Comparison of ENCODE assay signal across 10 cellular contexts in genomic region chr14:73467377-73467776, GRCh38. TPM values are rescaled to one million over a fixed set of nuclear protein-coding genes. Genes with fewer than 3 reads are reported as not detected.
DNase-seq lines count a peak whose midpoint lies in the region; ATAC-seq and TF ChIP-seq lines count a peak whose summit lies in the region.
"Had no signal": no experiment of that assay in that cellular context is flagged by ENCODE, and none has a peak within 500 bp of the region (broad histone marks: within the 10 kb centered on the region; RNA-seq: fewer than 3 reads in every experiment).

No MANE protein-coding gene starts in this region.

- TF ChIP-seq POLR2A in upper lobe of left lung (IDR thresholded peaks at IDR 0.05): no peak

- WGBS in upper lobe of left lung, 2 donors: 63 to 85% methylated on average over 5 of the region's 5 CpGs

- peak overlapping the region; percentile 70 to 76 for H3K27ac Mint-ChIP-seq in natural killer cell treated with Interleukin-12 subunit alpha and Interleukin-12 subunit beta and Interleukin-15 and Interleukin-18, amount 100 ng/mL, for 72 hours
- H3K27ac Mint-ChIP-seq in natural killer cell: no peak overlapping the region
- peak overlapping the region; percentile 94 for H3K27ac Mint-ChIP-seq in activated T-helper 17 cell treated with anti-CD3 and anti-CD28 coated beads, Interleukin-2, amount 50 U/mL, for 72 hours
- H3K27ac Mint-ChIP-seq: activated naive CD8-positive, alpha-beta T cell treated with anti-CD3 and anti-CD28 coated beads, Interleukin-2, amount 10 ng/mL, durations not matched to agents 7 days and 5 days had no signal

- H3K36me3 Mint-ChIP-seq in natural killer cell treated with Interleukin-12 subunit alpha and Interleukin-12 subunit beta and Interleukin-15 and Interleukin-18, amount 100 ng/mL, for 72 hours: no peaks in the 10 kb centered on the region
- H3K36me3 Mint-ChIP-seq in natural killer cell: no peaks in the 10 kb centered on the region
- H3K36me3 Mint-ChIP-seq in activated T-helper 17 cell treated with anti-CD3 and anti-CD28 coated beads, Interleukin-2, amount 50 U/mL, for 72 hours (ENCODE audit: low read depth): no peaks in the 10 kb centered on the region
- H3K36me3 Mint-ChIP-seq: activated naive CD8-positive, alpha-beta T cell treated with anti-CD3 and anti-CD28 coated beads, Interleukin-2, amount 10 ng/mL, durations not matched to agents 7 days and 5 days had no signal

- H3K4me3 Mint-ChIP-seq in natural killer cell treated with Interleukin-12 subunit alpha and Interleukin-12 subunit beta and Interleukin-15 and Interleukin-18, amount 100 ng/mL, for 72 hours: peak overlapping the region; percentile 39
- no peak overlapping the region for H3K4me3 Mint-ChIP-seq in natural killer cell
- peak overlapping the region; percentile 72 for H3K4me3 Mint-ChIP-seq in activated T-helper 17 cell treated with anti-CD3 and anti-CD28 coated beads, Interleukin-2, amount 50 U/mL, for 72 hours
- H3K4me3 Mint-ChIP-seq: activated naive CD8-positive, alpha-beta T cell treated with anti-CD3 and anti-CD28 coated beads, Interleukin-2, amount 10 ng/mL, durations not matched to agents 7 days and 5 days had no signal

- no peak for TF ChIP-seq EP300 in upper lobe of left lung (IDR thresholded peaks at IDR 0.05)

- peak overlapping the region; percentile 85 to 88 for H3K4me3 ChIP-seq in neutrophil (ENCODE audit: low read depth in 1 of 2, low read length in 1 of 2)
- no peak overlapping the region for H3K4me3 ChIP-seq in upper lobe of left lung

- in situ Hi-C loops in GM13977 (cut with MboI; ENCODE audit: low pct_unique_long_range_greater_than_20kb, low sequenced_read_pairs, unreplicated experiment): loop anchor here (10.0 kb wide), 1 partner anchor 173 kb away; no protein-coding TSS in a partner anchor

- no peak for DNase-seq in natural killer cell treated with Interleukin-12 subunit alpha and Interleukin-12 subunit beta and Interleukin-15 and Interleukin-18, amount 100 ng/mL, for 72 hours (ENCODE audit: low spot score)
- DNase-seq in natural killer cell (no peak), upper lobe of left lung (peak in 1 of 2 donors; percentile 80), middle frontal gyrus (ENCODE audit: extremely low spot score, low spot score) (no peak), GM13977 (ENCODE audit: low spot score) (no peak), epidermal melanocyte (ENCODE audit: insufficient read length, low spot score) (no peak)
- DNase-seq: activated naive CD8-positive, alpha-beta T cell treated with anti-CD3 and anti-CD28 coated beads, Interleukin-2, amount 10 ng/mL, durations not matched to agents 7 days and 5 days had no signal

- H3K4me1 ChIP-seq in neutrophil (ENCODE audit: control insufficient read depth in 1 of 2, insufficient read depth in 1 of 2, low read depth in 1 of 2, low read length in 1 of 2) (peaks cover 54 to 68% of the 10 kb centered on the region in 2 experiments), upper lobe of left lung (peaks cover 40 to 55% (median 49%) of the 10 kb centered on the region in 4 donors)

- ATAC-seq in natural killer cell treated with Interleukin-12 subunit alpha and Interleukin-12 subunit beta and Interleukin-15 and Interleukin-18, amount 100 ng/mL, for 72 hours: peak in 1 of 2 donors; percentile 49
- ATAC-seq in natural killer cell (no peak), upper lobe of left lung (ENCODE audit: low FRiP score in 2 of 2) (peak; percentile 17 to 23)
- ATAC-seq in activated T-helper 17 cell treated with anti-CD3 and anti-CD28 coated beads, Interleukin-2, amount 50 U/mL, for 72 hours (replicated peaks): peak; percentile 75
- ATAC-seq: right cardiac atrium had no signal

- intact Hi-C loops in natural killer cell (cut with micrococcal nuclease): no loop called here

- peaks cover 40 to 44% of the 10 kb centered on the region in 2 donors for H3K4me1 Mint-ChIP-seq in natural killer cell treated with Interleukin-12 subunit alpha and Interleukin-12 subunit beta and Interleukin-15 and Interleukin-18, amount 100 ng/mL, for 72 hours (ENCODE audit: low read depth in 2 of 2)
- H3K4me1 Mint-ChIP-seq in natural killer cell: peaks cover 4 to 18% of the 10 kb centered on the region in 2 donors
- H3K4me1 Mint-ChIP-seq in activated T-helper 17 cell treated with anti-CD3 and anti-CD28 coated beads, Interleukin-2, amount 50 U/mL, for 72 hours: peaks cover 48% of the 10 kb centered on the region

- TF ChIP-seq CTCF in natural killer cell (IDR thresholded peaks at IDR 0.05) (no peak), neutrophil (IDR thresholded peaks at IDR 0.05) (no peak), upper lobe of left lung (IDR thresholded peaks at IDR 0.05) (no peak), GM13977 (IDR thresholded peaks at IDR 0.05; ENCODE audit: extremely low read depth, insufficient read depth, missing control alignments) (no peak)

- H3K27me3 ChIP-seq in neutrophil: no peaks in the 10 kb centered on the region
- H3K27me3 ChIP-seq in upper lobe of left lung: no peaks in the 10 kb centered on the region

- H3K9me3 Mint-ChIP-seq in natural killer cell treated with Interleukin-12 subunit alpha and Interleukin-12 subunit beta and Interleukin-15 and Interleukin-18, amount 100 ng/mL, for 72 hours: no peaks in the 10 kb centered on the region
- no peaks in the 10 kb centered on the region for H3K9me3 Mint-ChIP-seq in natural killer cell
- no peaks in the 10 kb centered on the region for H3K9me3 Mint-ChIP-seq in activated T-helper 17 cell treated with anti-CD3 and anti-CD28 coated beads, Interleukin-2, amount 50 U/mL, for 72 hours
- H3K9me3 Mint-ChIP-seq: activated naive CD8-positive, alpha-beta T cell treated with anti-CD3 and anti-CD28 coated beads, Interleukin-2, amount 10 ng/mL, durations not matched to agents 7 days and 5 days had no signal

- H3K9me3 ChIP-seq in neutrophil (no peaks in the 10 kb centered on the region), upper lobe of left lung (no peaks in the 10 kb centered on the region)

- peak overlapping the region; percentile 99 for H3K27ac ChIP-seq in neutrophil
- peak overlapping the region; percentile 74 to 83 (median 77) for H3K27ac ChIP-seq in upper lobe of left lung

- peaks cover 3% of the 10 kb centered on the region for H3K36me3 ChIP-seq in neutrophil
- no peaks in the 10 kb centered on the region for H3K36me3 ChIP-seq in upper lobe of left lung

- no peaks in the 10 kb centered on the region for H3K27me3 Mint-ChIP-seq in natural killer cell treated with Interleukin-12 subunit alpha and Interleukin-12 subunit beta and Interleukin-15 and Interleukin-18, amount 100 ng/mL, for 72 hours
- H3K27me3 Mint-ChIP-seq in natural killer cell (ENCODE audit: low read depth in 2 of 2): peaks cover 0 to 3% of the 10 kb centered on the region in 2 donors
- no peaks in the 10 kb centered on the region for H3K27me3 Mint-ChIP-seq in activated T-helper 17 cell treated with anti-CD3 and anti-CD28 coated beads, Interleukin-2, amount 50 U/mL, for 72 hours
- H3K27me3 Mint-ChIP-seq: activated naive CD8-positive, alpha-beta T cell treated with anti-CD3 and anti-CD28 coated beads, Interleukin-2, amount 10 ng/mL, durations not matched to agents 7 days and 5 days had no signal

RNA-seq across cellular contexts. Expression of gene NUMB, which starts 9.0 kb away (rescaled TPM):
- 10 to 100 TPM; 77.1 to 88.7 TPM for total RNA-seq in natural killer cell treated with Interleukin-12 subunit alpha and Interleukin-12 subunit beta and Interleukin-15 and Interleukin-18, amount 100 ng/mL, for 72 hours
- total RNA-seq in natural killer cell: 10 to 100 TPM; 50.0 to 67.4 (median 56.3) TPM
- 10 to 100 TPM; 45.1 to 55.0 TPM for total RNA-seq in activated T-helper 17 cell treated with anti-CD3 and anti-CD28 coated beads, Interleukin-2, amount 50 U/mL, for 72 hours
- 100 to 1,000 TPM in 5 of 6 donors, 10 to 100 TPM in 1; 85.6 to 169 (median 118) TPM for total RNA-seq in upper lobe of left lung

RNA-seq across cellular contexts. Expression of gene RIOX1, which starts 23.4 kb away (rescaled TPM):
- total RNA-seq in natural killer cell treated with Interleukin-12 subunit alpha and Interleukin-12 subunit beta and Interleukin-15 and Interleukin-18, amount 100 ng/mL, for 72 hours: 10 to 100 TPM; 19.6 to 34.8 TPM
- total RNA-seq in natural killer cell (10 to 100 TPM; 18.1 to 25.4 (median 22.7) TPM), upper lobe of left lung (10 to 100 TPM in 5 of 6 donors, 1 to 10 TPM in 1; 7.2 to 23.0 (median 13.4) TPM)
- 10 to 100 TPM in 1 of 2 donors, 1 to 10 TPM in 1; 9.2 to 23.3 TPM for total RNA-seq in activated T-helper 17 cell treated with anti-CD3 and anti-CD28 coated beads, Interleukin-2, amount 50 U/mL, for 72 hours

Comparison
In these comparisons a context has a peak if more than half of its experiments do, and no peak if none do; other contexts are left out.
1. H3K27ac Mint-ChIP-seq: peak in natural killer cell treated with Interleukin-12 subunit alpha and Interleukin-12 subunit beta and Interleukin-15 and Interleukin-18, amount 100 ng/mL, for 72 hours (2 of 2) and activated T-helper 17 cell treated with anti-CD3 and anti-CD28 coated beads, Interleukin-2, amount 50 U/mL, for 72 hours (single experiment); none in natural killer cell (0 of 2).
2. ATAC-seq: peak in activated T-helper 17 cell treated with anti-CD3 and anti-CD28 coated beads, Interleukin-2, amount 50 U/mL, for 72 hours (single experiment) and upper lobe of left lung (2 of 2); none in natural killer cell (0 of 3).
3. H3K4me3 ChIP-seq: peak in neutrophil (2 of 2); none in upper lobe of left lung (0 of 4).